ENCODE assay signal across 9 cellular contexts in genomic region chr1:13930151-13930550, GRCh38.
DNase-seq lines count a peak whose midpoint lies in the region; ATAC-seq, FAIRE-seq and TF ChIP-seq lines count a peak whose summit lies in the region.
"Had no signal": no experiment of that assay in that cellular context is flagged by ENCODE, and none has a peak within 500 bp of the region (broad histone marks: within the 10 kb centered on the region; RNA-seq: fewer than 3 reads in every experiment).

No MANE protein-coding gene starts in this region.

- H3K4me3 ChIP-seq in DOHH2 (ENCODE audit: low read length): no peak overlapping the region
- no peak overlapping the region for H3K4me3 ChIP-seq in HepG2 (replicated peaks in 1 of 3; ENCODE audit: insufficient read depth in 1 of 3, low read depth in 2 of 3, low read length in 3 of 3)
- H3K4me3 ChIP-seq: body of pancreas had no signal

- H3K9ac ChIP-seq in HepG2 (ENCODE audit: insufficient read depth, low read depth, low read length): no peak overlapping the region

- BruUV-seq in HepG2 (replicated peaks; lab: Mats Ljungman, UMichigan): no TSS peak

- peak; percentile 54; the same call in 2 of the 3 replicates for ATAC-seq in HepG2
- no peak for ATAC-seq in HG03432 (IDR thresholded peaks at IDR 0.05; ENCODE audit: unreplicated experiment)
- no peak for ATAC-seq in HG03521 (IDR thresholded peaks at IDR 0.05; ENCODE audit: unreplicated experiment)
- ATAC-seq: body of pancreas had no signal

- no peak overlapping the region for H3K27ac ChIP-seq in DOHH2 (ENCODE audit: low read depth, low read length)
- no peak overlapping the region for H3K27ac ChIP-seq in HepG2 (ENCODE audit: extremely low read length, insufficient read depth, low read length)
- H3K27ac ChIP-seq: body of pancreas had no signal

- CTCF ChIA-PET in HepG2 (lab: Yijun Ruan, JAX; ENCODE audit: low intra/inter-chr PET ratio, low total read pairs): interaction anchor here (1.8 kb wide), 1 partner anchor 30 kb away, joined by 10 read pairs; no protein-coding TSS in a partner anchor

- no peaks in the 10 kb centered on the region for H4K20me1 ChIP-seq in DOHH2 (ENCODE audit: control insufficient read depth, insufficient read depth, low read depth, low read length)
- H4K20me1 ChIP-seq in HepG2 (ENCODE audit: insufficient read depth, low read length): no peaks in the 10 kb centered on the region

- H2AFZ ChIP-seq in HepG2 (ENCODE audit: low read length): no peak overlapping the region

- TF ChIP-seq RAD21 in HepG2 (CRISPR knock-in tag; IDR thresholded peaks at IDR 0.05): no peak

- H3K27me3 ChIP-seq in DOHH2 (ENCODE audit: control insufficient read depth, low read length): peaks cover 3% of the 10 kb centered on the region; the same call in 1 of the 2 replicates
- H3K27me3 ChIP-seq in HepG2 (ENCODE audit: control insufficient read depth in 1 of 2, insufficient read depth in 2 of 2, low read length in 2 of 2): peaks cover 0 to 1% of the 10 kb centered on the region in 2 experiments; a peak in 1 of 5 replicates
- H3K27me3 ChIP-seq: body of pancreas had no signal

- no peak for TF ChIP-seq POLR2A in HepG2 (IDR thresholded peaks at IDR 0.05; ENCODE audit: insufficient read depth in 1 of 2, low read depth in 2 of 2, low read length in 2 of 2)

- in situ Hi-C loops in HepG2 (cut with HindIII; ENCODE audit: extremely low pct_ligation_motif_present, low pct_unique_long_range_greater_than_20kb): no loop called here

- peaks cover 29% of the 10 kb centered on the region for H3K9me3 Mint-ChIP-seq in HFFc6

- no peak overlapping the region for H3K4me3 Mint-ChIP-seq in HFFc6

- H3K9me3 ChIP-seq in DOHH2 (ENCODE audit: control insufficient read depth, insufficient read depth, low read length) (no peaks in the 10 kb centered on the region), HepG2 (ENCODE audit: low read length) (no peaks in the 10 kb centered on the region)
- H3K9me3 ChIP-seq: body of pancreas had no signal

- TF ChIP-seq EP300 in HepG2 (IDR thresholded peaks at IDR 0.05; ENCODE audit: low read depth in 2 of 2, low read length in 2 of 2) (no peak), HepG2 (CRISPR knock-in tag; IDR thresholded peaks at IDR 0.05; ENCODE audit: borderline replicate concordance) (no peak)

- POLR2A ChIA-PET in HepG2 (lab: Yijun Ruan, JAX): no interaction called here

- H3K4me2 ChIP-seq in DOHH2 (ENCODE audit: low read length) (no peak overlapping the region), HepG2 (ENCODE audit: low read depth, low read length) (no peak overlapping the region)

- FAIRE-seq in HepG2 (lab: Jason Lieb, UNC): peak; percentile 49

- H3K36me3 Mint-ChIP-seq in HFFc6 (ENCODE audit: low read depth): peaks cover 7% of the 10 kb centered on the region; the same call in 1 of the 2 replicates

- no peak for DNase-seq in HFFc6
- peak; percentile 23 for DNase-seq in activated CD8-positive, alpha-beta memory T cell treated with anti-CD3 and anti-CD28 coated beads, Interleukin-2, amount 50 U/mL, for 4 hours
- peak; percentile 9 for DNase-seq in HepG2 (ENCODE audit: low spot score)
- no peak for DNase-seq in SKM-1 (lab: John Stamatoyannopoulos, UW; ENCODE audit: unreplicated experiment)
- no peak for DNase-seq in HPDE6-E6E7 (ENCODE audit: extremely low spot score)

- TF ChIP-seq CTCF in DOHH2 (IDR thresholded peaks at IDR 0.05; ENCODE audit: low read depth, low read length, poor library complexity, severe bottlenecking) (peak; percentile 85), HFFc6 (IDR thresholded peaks at IDR 0.05) (peak; percentile 19; the same call in 1 of the 2 replicates), HepG2 (CRISPR knock-in tag; IDR thresholded peaks at IDR 0.05) (peak; percentile 46)

- H3K4me1 ChIP-seq in DOHH2 (ENCODE audit: control insufficient read depth, low read length): no peaks in the 10 kb centered on the region
- no peaks in the 10 kb centered on the region for H3K4me1 ChIP-seq in HepG2 (ENCODE audit: insufficient read depth, low read length)
- H3K4me1 ChIP-seq: body of pancreas had no signal

- no peaks in the 10 kb centered on the region for H3K4me1 Mint-ChIP-seq in HFFc6 (ENCODE audit: low read depth)

- no peaks in the 10 kb centered on the region for H3K9me2 ChIP-seq in DOHH2 (replicated peaks; ENCODE audit: control insufficient read depth, low read length)

- no peaks in the 10 kb centered on the region for H3F3A ChIP-seq in DOHH2 (ENCODE audit: control insufficient read depth, insufficient read depth)

- H3K27ac Mint-ChIP-seq in HFFc6: no peak overlapping the region

- H3K79me2 ChIP-seq in DOHH2 (ENCODE audit: control insufficient read depth, low read length) (no peaks in the 10 kb centered on the region), HepG2 (ENCODE audit: insufficient read depth, low read length) (no peaks in the 10 kb centered on the region)

- 6% methylated on average over 3 of the region's 3 CpGs for WGBS in HepG2 (ENCODE audit: low lambda C conversion rate)

- intact Hi-C loops in HepG2 (cut with micrococcal nuclease; ENCODE audit: unreplicated experiment): loop anchor here (1.0 kb wide), 1 partner anchor 30 kb away; no protein-coding TSS in a partner anchor

- H3K36me3 ChIP-seq in DOHH2 (ENCODE audit: control insufficient read depth, low read length) (no peaks in the 10 kb centered on the region), HepG2 (replicated peaks in 1 of 2; ENCODE audit: control insufficient read depth in 1 of 2, insufficient read depth in 2 of 2, low read length in 2 of 2) (no peaks in the 10 kb centered on the region)

- H3K27me3 Mint-ChIP-seq in HFFc6 (ENCODE audit: insufficient read depth): no peaks in the 10 kb centered on the region; the same call in 1 of the 2 replicates

TF ChIP-seq in HepG2, 621 proteins besides CTCF, POLR2A, EP300 and RAD21 (continues in another document):
- TF ChIP-seq ZNF501 (CRISPR knock-in tag; IDR thresholded peaks at IDR 0.05) (no peak), SAFB2 (CRISPR knock-in tag; IDR thresholded peaks at IDR 0.05; ENCODE audit: borderline replicate concordance, low read depth) (no peak), POGK (CRISPR knock-in tag; conservative IDR thresholded peaks at IDR 0.05) (no peak), NFATC3 (CRISPR knock-in tag; IDR thresholded peaks at IDR 0.05) (no peak), DBP (CRISPR knock-in tag; IDR thresholded peaks at IDR 0.05; ENCODE audit: not compliant biosample characterization) (no peak), HNRNPUL1 (IDR thresholded peaks at IDR 0.05; ENCODE audit: low read depth, low read length) (no peak), AGO2 (optimal IDR thresholded peaks at IDR 0.05; ENCODE audit: low read depth, low read length) (no peak), MYNN (CRISPR knock-in tag; IDR thresholded peaks at IDR 0.05; ENCODE audit: low read depth) (no peak), PLSCR1 (CRISPR knock-in tag; IDR thresholded peaks at IDR 0.05; ENCODE audit: borderline replicate concordance) (no peak), KDM1A (CRISPR knock-in tag; IDR thresholded peaks at IDR 0.05) (no peak), TBX3 (IDR thresholded peaks at IDR 0.05; ENCODE audit: borderline replicate concordance) (no peak)

Comparison
In these comparisons a context has a peak if more than half of its experiments do, and no peak if none do; other contexts are left out.
1. CTCF ChIP-seq: peak in every context shown above with its lines; median percentile 85 in DOHH2; 46 in HepG2; 19 in HFFc6.
2. DNase-seq: peak in activated CD8-positive, alpha-beta memory T cell treated with anti-CD3 and anti-CD28 coated beads, Interleukin-2, amount 50 U/mL, for 4 hours (single experiment) and HepG2 (single experiment); none in HFFc6 (single experiment), SKM-1 (single experiment) and HPDE6-E6E7 (single experiment).